19 cellular contexts compared by ENCODE assay signal in genomic region chr12:131499864-131500190, GRCh38.
DNase-seq lines count a peak whose midpoint lies in the region; ATAC-seq and TF ChIP-seq lines count a peak whose summit lies in the region.
"Had no signal": no experiment of that assay in that cellular context is flagged by ENCODE, and none has a peak within 500 bp of the region (broad histone marks: within the 10 kb centered on the region; RNA-seq: fewer than 3 reads in every experiment).

No MANE protein-coding gene starts in this region.

- TF ChIP-seq CTCF in type B pancreatic cell (conservative IDR thresholded peaks at IDR 0.05): no peak

- no peaks in the 10 kb centered on the region for H3K36me3 Mint-ChIP-seq in stimulated activated effector memory CD8-positive, alpha-beta T cell treated with anti-CD3 and anti-CD28 coated beads, Interleukin-12 subunit alpha, Interleukin-12 subunit beta, amount 100 ng/mL, for 72 hours
- H3K36me3 Mint-ChIP-seq in type B pancreatic cell: no peaks in the 10 kb centered on the region
- H3K36me3 Mint-ChIP-seq: CD4-positive, alpha-beta memory T cell had no signal

- peaks cover 10% of the 10 kb centered on the region for H3K4me1 Mint-ChIP-seq in stimulated activated effector memory CD8-positive, alpha-beta T cell treated with anti-CD3 and anti-CD28 coated beads, Interleukin-12 subunit alpha, Interleukin-12 subunit beta, amount 100 ng/mL, for 72 hours
- H3K4me1 Mint-ChIP-seq in type B pancreatic cell (ENCODE audit: unreplicated experiment): no peaks in the 10 kb centered on the region

- H3K27me3 Mint-ChIP-seq in type B pancreatic cell: peaks cover 47% of the 10 kb centered on the region
- H3K27me3 Mint-ChIP-seq: CD4-positive, alpha-beta memory T cell had no signal

- ATAC-seq in GM18520 (IDR thresholded peaks at IDR 0.05; ENCODE audit: unreplicated experiment) (peak; percentile 17), HG02884 (IDR thresholded peaks at IDR 0.05; ENCODE audit: unreplicated experiment) (peak; percentile 41), HG03442 (IDR thresholded peaks at IDR 0.05; ENCODE audit: unreplicated experiment) (peak; percentile 36)
- peak; percentile 31 for ATAC-seq in stimulated activated effector memory CD8-positive, alpha-beta T cell treated with anti-CD3 and anti-CD28 coated beads, Interleukin-12 subunit alpha, Interleukin-12 subunit beta, amount 100 ng/mL, for 72 hours
- ATAC-seq: PC-3 had no signal

- no peak overlapping the region for H3K4me3 Mint-ChIP-seq in stimulated activated effector memory CD8-positive, alpha-beta T cell treated with anti-CD3 and anti-CD28 coated beads, Interleukin-12 subunit alpha, Interleukin-12 subunit beta, amount 100 ng/mL, for 72 hours
- H3K4me3 Mint-ChIP-seq in type B pancreatic cell: no peak overlapping the region
- H3K4me3 Mint-ChIP-seq: CD4-positive, alpha-beta memory T cell had no signal

- H3K27ac Mint-ChIP-seq in stimulated activated effector memory CD8-positive, alpha-beta T cell treated with anti-CD3 and anti-CD28 coated beads, Interleukin-12 subunit alpha, Interleukin-12 subunit beta, amount 100 ng/mL, for 72 hours: no peak overlapping the region
- no peak overlapping the region for H3K27ac Mint-ChIP-seq in type B pancreatic cell
- H3K27ac Mint-ChIP-seq: CD4-positive, alpha-beta memory T cell had no signal

- no peak for DNase-seq in stimulated activated effector memory CD8-positive, alpha-beta T cell treated with anti-CD3 and anti-CD28 coated beads, Interleukin-12 subunit alpha, Interleukin-12 subunit beta, amount 100 ng/mL, for 72 hours (ENCODE audit: low spot score in 2 of 2)
- DNase-seq in type B pancreatic cell (ENCODE audit: extremely low spot score, unreplicated experiment): no peak
- DNase-seq in NCI-H1436 (lab: John Stamatoyannopoulos, UW): no peak
- DNase-seq in germinal center (ENCODE audit: low spot score): no peak
- DNase-seq in NK-92 treated with Interleukin-12 subunit alpha and Interleukin-12 subunit beta, amount 100 ng/mL, for 24 hours (lab: John Stamatoyannopoulos, UW): no peak
- DNase-seq: CD4-positive, alpha-beta memory T cell; GF-D8; KG1; NCI-H1105 treated with DMSO at 0.1 percent for 48 hours; NCI-H1930; NCI-H226; NCI-H524; NCI-H82; PC-3; RPMI8226; T-helper 1 cell had no signal

- H3K9me3 Mint-ChIP-seq in stimulated activated effector memory CD8-positive, alpha-beta T cell treated with anti-CD3 and anti-CD28 coated beads, Interleukin-12 subunit alpha, Interleukin-12 subunit beta, amount 100 ng/mL, for 72 hours: no peaks in the 10 kb centered on the region
- no peaks in the 10 kb centered on the region for H3K9me3 Mint-ChIP-seq in type B pancreatic cell
